In the genomic region with DNA sequence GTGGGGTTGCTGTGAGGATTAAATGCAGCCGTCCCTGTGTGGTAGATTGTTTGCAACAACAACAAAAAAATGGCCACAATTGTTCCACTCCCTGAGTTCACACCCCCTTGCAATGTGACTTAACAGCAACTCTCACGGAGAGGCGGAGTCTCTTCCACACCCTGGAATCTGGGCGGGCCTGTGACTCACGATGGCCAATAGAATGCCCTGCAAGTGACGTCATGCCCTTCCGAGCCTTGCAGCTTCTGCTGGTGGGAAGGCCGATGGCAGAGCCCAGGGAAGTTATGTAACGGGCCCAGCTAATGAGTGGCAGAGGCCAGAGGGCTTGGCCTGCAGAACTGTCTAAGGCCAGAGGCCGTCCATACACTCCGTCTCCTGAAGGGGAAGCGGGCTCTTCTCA, we compare ENCODE assay signal across 1 cellular context.
TF ChIP-seq lines count a peak whose summit lies in the region.

No MANE protein-coding gene starts in this region.

TF ChIP-seq in HepG2, 621 proteins besides CTCF, POLR2A, EP300 and RAD21 (continued from another document and continues in another):
- TF ChIP-seq, protein P1, sequence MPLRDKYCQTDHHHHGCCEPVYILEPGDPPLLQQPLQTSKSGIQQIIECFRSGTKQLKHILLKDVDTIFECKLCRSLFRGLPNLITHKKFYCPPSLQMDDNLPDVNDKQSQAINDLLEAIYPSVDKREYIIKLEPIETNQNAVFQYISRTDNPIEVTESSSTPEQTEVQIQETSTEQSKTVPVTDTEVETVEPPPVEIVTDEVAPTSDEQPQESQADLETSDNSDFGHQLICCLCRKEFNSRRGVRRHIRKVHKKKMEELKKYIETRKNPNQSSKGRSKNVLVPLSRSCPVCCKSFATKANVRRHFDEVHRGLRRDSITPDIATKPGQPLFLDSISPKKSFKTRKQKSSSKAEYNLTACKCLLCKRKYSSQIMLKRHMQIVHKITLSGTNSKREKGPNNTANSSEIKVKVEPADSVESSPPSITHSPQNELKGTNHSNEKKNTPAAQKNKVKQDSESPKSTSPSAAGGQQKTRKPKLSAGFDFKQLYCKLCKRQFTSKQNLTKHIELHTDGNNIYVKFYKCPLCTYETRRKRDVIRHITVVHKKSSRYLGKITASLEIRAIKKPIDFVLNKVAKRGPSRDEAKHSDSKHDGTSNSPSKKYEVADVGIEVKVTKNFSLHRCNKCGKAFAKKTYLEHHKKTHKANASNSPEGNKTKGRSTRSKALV (CRISPR knock-in tag; IDR thresholded peaks at IDR 0.05): no peak
- TF ChIP-seq FOXK2 (IDR thresholded peaks at IDR 0.05): no peak
- no peak for TF ChIP-seq KDM1A (CRISPR knock-in tag; IDR thresholded peaks at IDR 0.05)
- no peak for TF ChIP-seq TGIF2 (CRISPR knock-in tag; IDR thresholded peaks at IDR 0.05)
- TF ChIP-seq AFF4 (CRISPR knock-in tag; IDR thresholded peaks at IDR 0.05): no peak
- TF ChIP-seq ZNF75D (CRISPR knock-in tag; IDR thresholded peaks at IDR 0.05; ENCODE audit: borderline replicate concordance): no peak
- TF ChIP-seq ZNF557 (CRISPR knock-in tag; IDR thresholded peaks at IDR 0.05): no peak
- TF ChIP-seq SRY (CRISPR knock-in tag; IDR thresholded peaks at IDR 0.05): no peak
- no peak for TF ChIP-seq KLF11 (CRISPR knock-in tag; IDR thresholded peaks at IDR 0.05)
- TF ChIP-seq ZNF788 (CRISPR knock-in tag; IDR thresholded peaks at IDR 0.05; ENCODE audit: borderline replicate concordance): no peak; the same call in 1 of the 2 replicates
- TF ChIP-seq ZNF124 (CRISPR knock-in tag; IDR thresholded peaks at IDR 0.05): no peak
- TF ChIP-seq RAD51 (IDR thresholded peaks at IDR 0.05; ENCODE audit: borderline replicate concordance): no peak
- peak; percentile 76 for TF ChIP-seq RXRB (CRISPR knock-in tag; IDR thresholded peaks at IDR 0.05; ENCODE audit: borderline replicate concordance)
- no peak for TF ChIP-seq SP140L (CRISPR knock-in tag; IDR thresholded peaks at IDR 0.05; ENCODE audit: borderline replicate concordance)
- TF ChIP-seq PAXIP1 (CRISPR knock-in tag; conservative IDR thresholded peaks at IDR 0.05): peak; percentile 74
- TF ChIP-seq ZNF558 (CRISPR knock-in tag; IDR thresholded peaks at IDR 0.05; ENCODE audit: borderline replicate concordance): no peak
- TF ChIP-seq DPF2 (CRISPR knock-in tag; IDR thresholded peaks at IDR 0.05; ENCODE audit: borderline replicate concordance, low read depth): 0 out of 2 replicates have a peak, but pooled peaks have one; percentile 22
- TF ChIP-seq, protein P2, sequence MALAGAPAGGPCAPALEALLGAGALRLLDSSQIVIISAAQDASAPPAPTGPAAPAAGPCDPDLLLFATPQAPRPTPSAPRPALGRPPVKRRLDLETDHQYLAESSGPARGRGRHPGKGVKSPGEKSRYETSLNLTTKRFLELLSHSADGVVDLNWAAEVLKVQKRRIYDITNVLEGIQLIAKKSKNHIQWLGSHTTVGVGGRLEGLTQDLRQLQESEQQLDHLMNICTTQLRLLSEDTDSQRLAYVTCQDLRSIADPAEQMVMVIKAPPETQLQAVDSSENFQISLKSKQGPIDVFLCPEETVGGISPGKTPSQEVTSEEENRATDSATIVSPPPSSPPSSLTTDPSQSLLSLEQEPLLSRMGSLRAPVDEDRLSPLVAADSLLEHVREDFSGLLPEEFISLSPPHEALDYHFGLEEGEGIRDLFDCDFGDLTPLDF (CRISPR knock-in tag; IDR thresholded peaks at IDR 0.05): no peak
- TF ChIP-seq ZFY (CRISPR knock-in tag; IDR thresholded peaks at IDR 0.05): peak; percentile 21; the same call in 1 of the 2 replicates
- no peak for TF ChIP-seq HNRNPLL (IDR thresholded peaks at IDR 0.05; ENCODE audit: low read depth, low read length, poor library complexity, severe bottlenecking)
- no peak for TF ChIP-seq PITX1 (CRISPR knock-in tag; IDR thresholded peaks at IDR 0.05)
- no peak for TF ChIP-seq LCORL (IDR thresholded peaks at IDR 0.05)
- TF ChIP-seq LCORL (CRISPR knock-in tag; IDR thresholded peaks at IDR 0.05): no peak
- no peak for TF ChIP-seq ZNF326 (CRISPR knock-in tag; IDR thresholded peaks at IDR 0.05; ENCODE audit: borderline replicate concordance)
- no peak for TF ChIP-seq ZSCAN21 (CRISPR knock-in tag; IDR thresholded peaks at IDR 0.05; ENCODE audit: borderline replicate concordance)
- no peak for TF ChIP-seq ZNF318 (CRISPR knock-in tag; IDR thresholded peaks at IDR 0.05)
- no peak for TF ChIP-seq ZBTB42 (CRISPR knock-in tag; IDR thresholded peaks at IDR 0.05)
- TF ChIP-seq, protein P3, sequence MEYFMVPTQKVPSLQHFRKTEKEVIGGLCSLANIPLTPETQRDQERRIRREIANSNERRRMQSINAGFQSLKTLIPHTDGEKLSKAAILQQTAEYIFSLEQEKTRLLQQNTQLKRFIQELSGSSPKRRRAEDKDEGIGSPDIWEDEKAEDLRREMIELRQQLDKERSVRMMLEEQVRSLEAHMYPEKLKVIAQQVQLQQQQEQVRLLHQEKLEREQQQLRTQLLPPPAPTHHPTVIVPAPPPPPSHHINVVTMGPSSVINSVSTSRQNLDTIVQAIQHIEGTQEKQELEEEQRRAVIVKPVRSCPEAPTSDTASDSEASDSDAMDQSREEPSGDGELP (IDR thresholded peaks at IDR 0.05; ENCODE audit: borderline replicate concordance, low read depth): peak; percentile 49; the same call in 1 of the 2 replicates
- TF ChIP-seq ZNF839 (CRISPR knock-in tag; IDR thresholded peaks at IDR 0.05; ENCODE audit: borderline replicate concordance): no peak
- TF ChIP-seq SSRP1 (CRISPR knock-in tag; IDR thresholded peaks at IDR 0.05): no peak
- no peak for TF ChIP-seq ZNF251 (CRISPR knock-in tag; IDR thresholded peaks at IDR 0.05)
- TF ChIP-seq TEF (CRISPR knock-in tag; IDR thresholded peaks at IDR 0.05): peak; percentile 96
- no peak for TF ChIP-seq DNMT1 (CRISPR knock-in tag; IDR thresholded peaks at IDR 0.05)
- no peak for TF ChIP-seq ZNF274 (CRISPR knock-in tag; IDR thresholded peaks at IDR 0.05)
- TF ChIP-seq ZNF552 (CRISPR knock-in tag; IDR thresholded peaks at IDR 0.05; ENCODE audit: borderline replicate concordance): no peak
- TF ChIP-seq HDAC2 (CRISPR knock-in tag; IDR thresholded peaks at IDR 0.05): peak; percentile 54; the same call in 1 of the 2 replicates
- TF ChIP-seq, protein P4, sequence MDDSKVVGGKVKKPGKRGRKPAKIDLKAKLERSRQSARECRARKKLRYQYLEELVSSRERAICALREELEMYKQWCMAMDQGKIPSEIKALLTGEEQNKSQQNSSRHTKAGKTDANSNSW (CRISPR knock-in tag; IDR thresholded peaks at IDR 0.05; ENCODE audit: borderline replicate concordance): no peak
- peak; percentile 86 for TF ChIP-seq RARA (CRISPR knock-in tag; IDR thresholded peaks at IDR 0.05)
- no peak for TF ChIP-seq HCFC1 (IDR thresholded peaks at IDR 0.05; ENCODE audit: low read depth, low read length)
- no peak for TF ChIP-seq THYN1 (CRISPR knock-in tag; IDR thresholded peaks at IDR 0.05; ENCODE audit: borderline replicate concordance, low read depth)
- TF ChIP-seq ZNF576 (CRISPR knock-in tag; IDR thresholded peaks at IDR 0.05): no peak
